Comparison of ENCODE assay signal across 26 cellular contexts in the genomic region with DNA sequence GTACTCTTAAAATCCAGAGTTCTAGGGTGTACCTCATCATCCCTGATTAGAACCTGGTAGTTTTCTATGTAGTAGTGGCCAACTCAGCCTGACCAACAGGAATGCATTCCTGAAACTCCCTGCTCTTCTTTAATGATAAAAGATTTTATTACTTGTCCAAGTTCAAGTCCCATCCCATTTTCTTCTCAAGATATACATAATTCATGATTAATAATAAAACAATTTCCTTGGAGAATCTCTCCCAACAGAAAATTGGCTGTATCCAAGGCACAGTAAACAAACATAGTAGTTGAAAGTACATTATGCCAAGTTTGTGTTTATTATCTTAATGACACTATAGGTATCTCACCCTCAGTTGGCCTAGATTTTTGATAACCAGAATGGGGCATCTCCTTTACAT.
DNase-seq lines count a peak whose midpoint lies in the region; ATAC-seq and TF ChIP-seq lines count a peak whose summit lies in the region.
"Had no signal": no experiment of that assay in that cellular context is flagged by ENCODE, and none has a peak within 500 bp of the region (broad histone marks: within the 10 kb centered on the region; RNA-seq: fewer than 3 reads in every experiment).

No MANE protein-coding gene starts in this region.

- TF ChIP-seq CTCF in fibroblast of lung (conservative IDR thresholded peaks at IDR 0.05 in 1 of 2, IDR thresholded peaks at IDR 0.05 in 1 of 2; ENCODE audit: low read depth in 1 of 2, low read length in 2 of 2) (no peak), sigmoid colon (IDR thresholded peaks at IDR 0.05) (no peak), lower lobe of right lung (IDR thresholded peaks at IDR 0.05) (no peak)

- H3K27ac ChIP-seq in fibroblast of lung (ENCODE audit: insufficient read depth, low read length) (peak overlapping the region; percentile 22), sigmoid colon (no peak overlapping the region), lower lobe of right lung (no peak overlapping the region)
- H3K27ac ChIP-seq: cardiac muscle cell, coronary artery, heart left ventricle, KMS-11, WERI-Rb-1 had no signal

- H3K79me2 ChIP-seq in fibroblast of lung (ENCODE audit: control insufficient read depth, insufficient read depth, low read length) = no peaks in the 10 kb centered on the region

- H2AFZ ChIP-seq in fibroblast of lung (ENCODE audit: low read length) = no peak overlapping the region

- no peaks in the 10 kb centered on the region for H3K9me3 ChIP-seq in fibroblast of lung (ENCODE audit: control insufficient read depth, insufficient read depth, low read depth, low read length)
- no peaks in the 10 kb centered on the region for H3K9me3 ChIP-seq in skeletal muscle satellite cell (replicated peaks; ENCODE audit: low read length)
- H3K9me3 ChIP-seq in sigmoid colon = no peaks in the 10 kb centered on the region
- no peaks in the 10 kb centered on the region for H3K9me3 ChIP-seq in lower lobe of right lung
- H3K9me3 ChIP-seq: heart left ventricle had no signal

- H3K27me3 ChIP-seq in fibroblast of lung (ENCODE audit: control insufficient read depth, insufficient read depth, low read length) (no peaks in the 10 kb centered on the region), skeletal muscle satellite cell (ENCODE audit: control insufficient read depth, insufficient read depth, low read length) (no peaks in the 10 kb centered on the region), sigmoid colon (no peaks in the 10 kb centered on the region), lower lobe of right lung (ENCODE audit: low read depth) (no peaks in the 10 kb centered on the region)
- H3K27me3 ChIP-seq: cardiac muscle cell, heart left ventricle had no signal

- DNase-seq in ELR (ENCODE audit: low read depth) (peak; percentile 69), NCI-H226 (peak; percentile 74), fibroblast of lung (ENCODE audit: low read depth in 2 of 2) (peak; percentile 7 to 21), sigmoid colon (no peak), lower lobe of right lung (no peak)
- no peak for DNase-seq in stimulated activated CD8-positive, alpha-beta memory T cell treated with anti-CD3 and anti-CD28 coated beads, Interleukin-4, amount 100 ng/mL, for 48 hours
- DNase-seq: activated CD4-positive, alpha-beta T cell treated with anti-CD3 and anti-CD28 coated beads, Interleukin-2, amount 10 ng/mL, durations not matched to agents 24 days and 14 days; activated naive CD4-positive, alpha-beta T cell treated with Interleukin-2 at 50 U/mL for 16 hours; activated T-cell treated with anti-CD3 and anti-CD28 coated beads, Interleukin-2, amount 50 U/mL, for 4 hours; amniotic stem cell; CD4-positive, alpha-beta memory T cell; DMS 273 treated with DMSO at 0.1 percent for 48 hours; effector memory CD8-positive, alpha-beta T cell; GOT3; heart left ventricle; natural killer cell; NCI-H187; retina; stimulated activated CD4-positive, alpha-beta T cell treated with anti-CD3 and anti-CD28 coated beads, Interleukin-4, amount 100 ng/mL, for 1 hour; stimulated activated naive CD4-positive, alpha-beta T cell; WERI-Rb-1 had no signal

- TF ChIP-seq EP300 in sigmoid colon (IDR thresholded peaks at IDR 0.05) = no peak

- H3K9ac ChIP-seq in fibroblast of lung (ENCODE audit: insufficient read depth, low read length) (no peak overlapping the region), skeletal muscle satellite cell (ENCODE audit: low read depth, low read length) (peak overlapping the region; percentile 64)
- H3K9ac ChIP-seq: KMS-11 had no signal

- H3K4me1 ChIP-seq in fibroblast of lung (ENCODE audit: control insufficient read depth, extremely low read depth, insufficient read depth, low read length) = no peaks in the 10 kb centered on the region
- H3K4me1 ChIP-seq in skeletal muscle satellite cell (ENCODE audit: control insufficient read depth, insufficient read depth, low read length) = peaks cover 21% of the 10 kb centered on the region
- H3K4me1 ChIP-seq in sigmoid colon = peaks cover 0 to 9% (median 4%) of the 10 kb centered on the region in 4 donors
- no peaks in the 10 kb centered on the region for H3K4me1 ChIP-seq in lower lobe of right lung
- H3K4me1 ChIP-seq: heart left ventricle had no signal

- no peak for ATAC-seq in lower lobe of right lung
- ATAC-seq: activated T-cell treated with anti-CD3 and anti-CD28 coated beads, Interleukin-2, amount 50 U/mL, for 4 hours; effector memory CD8-positive, alpha-beta T cell; heart left ventricle; natural killer cell; SK-N-SH treated with all-trans-retinoic acid at 6 μM for 48 hours had no signal

- H3K4me2 ChIP-seq in fibroblast of lung (ENCODE audit: extremely low read depth, insufficient read depth, low read length) = no peak overlapping the region
- no peak overlapping the region for H3K4me2 ChIP-seq in skeletal muscle satellite cell (ENCODE audit: low read length)
- H3K4me2 ChIP-seq: KMS-11 had no signal

- intact Hi-C loops in sigmoid colon (cut with DNase I) (no loop called here), lower lobe of right lung (cut with DNase I) (no loop called here)

- H4K20me1 ChIP-seq in fibroblast of lung (ENCODE audit: control insufficient read depth, extremely low read depth, insufficient read depth, low read length) = no peaks in the 10 kb centered on the region

- no peak for TF ChIP-seq POLR2A in sigmoid colon (IDR thresholded peaks at IDR 0.05)

- no peak overlapping the region for H3K4me3 ChIP-seq in fibroblast of lung (replicated peaks in 1 of 4; ENCODE audit: control extremely low read depth in 1 of 4, insufficient read depth in 1 of 4, low read depth in 3 of 4, low read length in 4 of 4)
- no peak overlapping the region for H3K4me3 ChIP-seq in skeletal muscle satellite cell (ENCODE audit: low read length)
- H3K4me3 ChIP-seq in sigmoid colon = no peak overlapping the region
- no peak overlapping the region for H3K4me3 ChIP-seq in lower lobe of right lung
- H3K4me3 ChIP-seq: cardiac muscle cell, coronary artery, heart left ventricle had no signal

- H3K36me3 ChIP-seq in fibroblast of lung (ENCODE audit: control insufficient read depth, insufficient read depth, low read length) (no peaks in the 10 kb centered on the region), skeletal muscle satellite cell (ENCODE audit: insufficient read depth, low read length) (no peaks in the 10 kb centered on the region), sigmoid colon (no peaks in the 10 kb centered on the region), lower lobe of right lung (no peaks in the 10 kb centered on the region)
- H3K36me3 ChIP-seq: cardiac muscle cell, heart left ventricle, WERI-Rb-1 had no signal

Comparison
In these comparisons a context has a peak if more than half of its experiments do, and no peak if none do; other contexts are left out.
1. DNase-seq: peak in ELR (single experiment), NCI-H226 (single experiment) and fibroblast of lung (2 of 2); none in stimulated activated CD8-positive, alpha-beta memory T cell treated with anti-CD3 and anti-CD28 coated beads, Interleukin-4, amount 100 ng/mL, for 48 hours (single experiment), sigmoid colon (single experiment) and lower lobe of right lung (single experiment).